ENCODE assay signal across 28 cellular contexts in the genomic region with DNA sequence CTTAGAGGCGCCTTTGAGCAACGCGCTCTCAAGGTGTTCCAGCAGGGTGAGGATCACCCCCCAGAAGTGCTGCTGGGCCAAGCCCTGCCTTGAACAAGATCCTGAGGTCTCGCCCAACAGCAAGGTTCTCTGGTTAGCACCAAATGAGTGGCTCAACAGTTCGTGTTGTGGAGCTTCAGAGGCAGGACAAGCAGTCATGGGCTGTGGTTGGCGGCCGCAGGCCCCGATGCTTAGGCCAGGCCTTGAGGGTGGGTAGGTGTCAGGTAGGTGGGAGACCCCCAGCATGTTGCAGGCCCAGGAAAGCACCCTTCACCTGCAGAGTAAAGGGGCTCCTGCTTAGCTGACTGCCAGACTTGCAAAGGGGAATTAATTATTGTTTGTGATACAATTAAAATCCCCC.
"Had no signal": no experiment of that assay in that cellular context is flagged by ENCODE, and none has a peak within 500 bp of the region (broad histone marks: within the 10 kb centered on the region; RNA-seq: fewer than 3 reads in every experiment).

No MANE protein-coding gene starts in this region.

- H3K9me3 Mint-ChIP-seq: activated CD8-positive, alpha-beta T cell treated with anti-CD3 and anti-CD28 coated beads for 36 hours; activated T-cell treated with anti-CD3 and anti-CD28 coated beads, Interleukin-2, amount 50 U/mL, for 24 hours; activated T-helper 2 cell treated with anti-CD3 and anti-CD28 coated beads, Interferon-gamma antibody, Interleukin-2, Interleukin-4, amounts not matched to agents 10 μg/mL and 5 μg/mL and 100 μg/mL, durations not matched to agents 14 hours and 24 hours and 36 hours; nephron progenitor cell; stimulated activated naive CD8-positive, alpha-beta T cell treated with anti-CD3 and anti-CD28 coated beads, Interleukin-15, Interleukin-2, amounts not matched to agents 100 ng/mL and 50 ng/mL, for 24 hours had no signal

- H3K4me2 ChIP-seq: smooth muscle cell had no signal

- H3K27ac Mint-ChIP-seq: activated CD4-positive, alpha-beta T cell treated with anti-CD3 and anti-CD28 coated beads, Interleukin-2, amount 10 ng/mL, durations not matched to agents 7 days and 5 days; activated CD8-positive, alpha-beta T cell treated with anti-CD3 and anti-CD28 coated beads for 36 hours; activated naive CD8-positive, alpha-beta T cell; activated T-helper 2 cell treated with anti-CD3 and anti-CD28 coated beads, Interferon-gamma antibody, Interleukin-2, Interleukin-4, amounts not matched to agents 10 μg/mL and 5 μg/mL and 100 μg/mL, durations not matched to agents 14 hours and 24 hours and 36 hours; stimulated activated naive CD8-positive, alpha-beta T cell treated with anti-CD3 and anti-CD28 coated beads, Interleukin-15, Interleukin-2, amounts not matched to agents 100 ng/mL and 50 ng/mL, for 24 hours; T-helper 17 cell had no signal

- H3K27me3 ChIP-seq: adrenal gland, ascending aorta, brain microvascular endothelial cell, esophagus squamous epithelium, gastrocnemius medialis, sigmoid colon, tibial artery had no signal

- ATAC-seq: activated CD8-positive, alpha-beta T cell treated with anti-CD3 and anti-CD28 coated beads for 36 hours; gastrocnemius medialis; T-helper 17 cell had no signal

- H3K9me3 ChIP-seq: adrenal gland, ascending aorta, esophagus squamous epithelium, gastrocnemius medialis, left ventricle myocardium inferior, sigmoid colon, tibial artery had no signal

- H3K4me3 ChIP-seq: adrenal gland, ascending aorta, esophagus squamous epithelium, gastrocnemius medialis, left ventricle myocardium inferior, sigmoid colon, smooth muscle cell, tibial artery had no signal

- H3K36me3 ChIP-seq: ascending aorta, brain microvascular endothelial cell, gastrocnemius medialis, sigmoid colon, tibial artery had no signal

- DNase-seq: activated CD4-positive, alpha-beta T cell treated with anti-CD3 and anti-CD28 coated beads, Interleukin-2, amount 10 ng/mL, durations not matched to agents 7 days and 5 days; activated CD4-positive, CD25-positive, alpha-beta regulatory T cell treated with anti-CD3 and anti-CD28 coated beads, Interleukin-2, amount 50 U/mL, for 72 hours; activated CD8-positive, alpha-beta T cell treated with anti-CD3 and anti-CD28 coated beads for 36 hours; activated naive CD4-positive, alpha-beta T cell; activated T-cell treated with anti-CD3 and anti-CD28 coated beads, Interleukin-2, amount 50 U/mL, for 24 hours; caudate nucleus; dermis blood vessel endothelial cell; effector memory CD4-positive, alpha-beta T cell; esophagus squamous epithelium; gastrocnemius medialis; hippocampal formation; left ventricle myocardium inferior; mammary epithelial cell; nephron progenitor cell; stimulated activated CD4-positive, alpha-beta T cell treated with anti-CD3 and anti-CD28 coated beads, Interleukin-15, amount 100 ng/mL, for 24 hours; stimulated activated CD4-positive, alpha-beta T cell treated with anti-CD3 and anti-CD28 coated beads, Interleukin-2, amount 100 ng/mL, for 48 hours; SW 1271; T-helper 17 cell; tibial artery had no signal

- H3K27me3 Mint-ChIP-seq: activated CD4-positive, alpha-beta T cell treated with anti-CD3 and anti-CD28 coated beads, Interleukin-2, amount 10 ng/mL, durations not matched to agents 7 days and 5 days; activated CD8-positive, alpha-beta T cell treated with anti-CD3 and anti-CD28 coated beads for 36 hours; activated naive CD8-positive, alpha-beta T cell; activated T-cell treated with anti-CD3 and anti-CD28 coated beads, Interleukin-2, amount 50 U/mL, for 24 hours; stimulated activated naive CD8-positive, alpha-beta T cell treated with anti-CD3 and anti-CD28 coated beads, Interleukin-15, Interleukin-2, amounts not matched to agents 100 ng/mL and 50 ng/mL, for 24 hours; T-helper 17 cell had no signal

- H3K36me3 Mint-ChIP-seq: activated naive CD8-positive, alpha-beta T cell had no signal

- H3K4me3 Mint-ChIP-seq: activated CD4-positive, alpha-beta T cell treated with anti-CD3 and anti-CD28 coated beads, Interleukin-2, amount 10 ng/mL, durations not matched to agents 7 days and 5 days; activated CD8-positive, alpha-beta T cell treated with anti-CD3 and anti-CD28 coated beads for 36 hours; activated naive CD8-positive, alpha-beta T cell; activated T-cell treated with anti-CD3 and anti-CD28 coated beads, Interleukin-2, amount 50 U/mL, for 24 hours; nephron progenitor cell; stimulated activated naive CD8-positive, alpha-beta T cell treated with anti-CD3 and anti-CD28 coated beads, Interleukin-15, Interleukin-2, amounts not matched to agents 100 ng/mL and 50 ng/mL, for 24 hours; T-helper 17 cell had no signal

- H3K27ac ChIP-seq: adrenal gland, gastrocnemius medialis, left ventricle myocardium inferior, VCaP had no signal
